Comparison of ENCODE assay signal across 16 cellular contexts in the genomic region with DNA sequence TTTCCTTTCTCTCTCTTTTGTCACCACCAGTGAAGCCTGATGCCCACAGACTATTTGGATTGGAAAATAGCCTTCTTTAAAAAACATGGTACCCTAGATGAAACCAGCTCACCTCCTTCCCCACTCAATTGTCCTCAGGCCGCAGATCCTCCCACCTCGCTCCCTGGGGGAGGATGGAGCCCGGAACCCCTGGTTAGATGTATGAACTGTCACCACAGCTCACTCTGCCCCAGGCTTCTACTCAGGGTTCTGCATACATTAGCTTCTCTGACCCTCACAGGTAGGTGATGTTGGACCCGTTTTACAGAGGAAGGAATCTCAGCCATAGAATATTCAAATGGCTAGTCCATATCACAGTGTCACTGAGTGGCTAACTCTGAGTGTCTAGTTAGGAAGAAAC. TPM values are rescaled to one million over a fixed set of nuclear protein-coding genes. Genes with fewer than 3 reads are reported as not detected.
A peak's percentile ranks its signal among the peaks of the same experiment; 100 is the strongest.
DNase-seq lines count a peak whose midpoint lies in the region; ATAC-seq and TF ChIP-seq lines count a peak whose summit lies in the region.
"Had no signal": no experiment of that assay in that cellular context is flagged by ENCODE, and none has a peak within 500 bp of the region (broad histone marks: within the 10 kb centered on the region; RNA-seq: fewer than 3 reads in every experiment).

No MANE protein-coding gene starts in this region.

- TF ChIP-seq CTCF in MM.1S (IDR thresholded peaks at IDR 0.05; ENCODE audit: low read length) (no peak), chondrocyte (IDR thresholded peaks at IDR 0.05) (no peak), suprapubic skin (IDR thresholded peaks at IDR 0.05) (no peak)

- H3K36me3 ChIP-seq in MM.1S (replicated peaks; ENCODE audit: insufficient read depth, low read length) (no peaks in the 10 kb centered on the region), muscle layer of duodenum (ENCODE audit: control insufficient read depth in 1 of 2, insufficient read depth in 2 of 2, low read length in 2 of 2) (no peaks in the 10 kb centered on the region), suprapubic skin (no peaks in the 10 kb centered on the region), Karpas-422 (ENCODE audit: insufficient read depth, low read length) (no peaks in the 10 kb centered on the region)
- H3K36me3 ChIP-seq: right lobe of liver had no signal

- H3K4me1 ChIP-seq in MM.1S (ENCODE audit: low read length) (peaks cover 38% of the 10 kb centered on the region), muscle layer of duodenum (ENCODE audit: control insufficient read depth in 1 of 2, insufficient read depth in 2 of 2, low read length in 2 of 2) (peaks cover 13 to 57% of the 10 kb centered on the region in 2 donors), suprapubic skin (peaks cover 69% of the 10 kb centered on the region), Karpas-422 (ENCODE audit: low read length) (no peaks in the 10 kb centered on the region)

- peaks cover 46% of the 10 kb centered on the region for H3F3A ChIP-seq in MM.1S (ENCODE audit: insufficient read depth, low read length)

- peak overlapping the region; percentile 91 for H3K4me2 ChIP-seq in MM.1S (ENCODE audit: low read depth, low read length)
- no peak overlapping the region for H3K4me2 ChIP-seq in Karpas-422 (ENCODE audit: low read depth, low read length, poor library complexity, severe bottlenecking)

- H3K27ac ChIP-seq in MM.1S (ENCODE audit: low read length) = peak overlapping the region; percentile 78; the same call in 1 of the 2 replicates
- H3K27ac ChIP-seq in muscle layer of duodenum (ENCODE audit: low read length) = peak overlapping the region; percentile 76
- peak overlapping the region; percentile 81 for H3K27ac ChIP-seq in suprapubic skin
- no peak overlapping the region for H3K27ac ChIP-seq in Karpas-422 (ENCODE audit: low read length)
- H3K27ac ChIP-seq: right lobe of liver, VCaP had no signal

- H2AFZ ChIP-seq in MM.1S (ENCODE audit: low read length) (no peak overlapping the region), Karpas-422 (ENCODE audit: low read length) (no peak overlapping the region; the same call in 1 of the 2 replicates)

- no peak for TF ChIP-seq POLR2A in suprapubic skin (IDR thresholded peaks at IDR 0.05)

- H3K79me2 ChIP-seq in MM.1S (ENCODE audit: low read length) (peaks cover 33% of the 10 kb centered on the region), Karpas-422 (ENCODE audit: low read length) (no peaks in the 10 kb centered on the region)

- DNase-seq in MM.1S = no peak
- no peak for DNase-seq in chondrocyte (ENCODE audit: low spot score)
- no peak for DNase-seq in suprapubic skin (ENCODE audit: low spot score in 2 of 2)
- DNase-seq in Karpas-422 = no peak
- DNase-seq in NAMALWA (ENCODE audit: low spot score) = no peak
- no peak for DNase-seq in putamen (ENCODE audit: low spot score)
- DNase-seq: activated CD8-positive, alpha-beta T cell treated with anti-CD3 and anti-CD28 coated beads for 36 hours; COR-L47; NCI-H1694 treated with DMSO at 0.1 percent for 48 hours; NCI-H510A treated with DMSO at 0.1 percent for 48 hours; right lobe of liver; stimulated activated CD4-positive, alpha-beta T cell treated with anti-CD3 and anti-CD28 coated beads, Interleukin-4, amount 100 ng/mL, for 4 hours had no signal

- H3K9ac ChIP-seq in MM.1S (ENCODE audit: low read length) (peak overlapping the region; percentile 63; the same call in 1 of the 2 replicates), Karpas-422 (ENCODE audit: low read length) (no peak overlapping the region)

- H3K4me1 Mint-ChIP-seq in chondrocyte (ENCODE audit: low read depth) = peaks cover 82% of the 10 kb centered on the region

- no peaks in the 10 kb centered on the region for H3K27me3 ChIP-seq in MM.1S (replicated peaks; ENCODE audit: insufficient read depth, low read length)
- no peaks in the 10 kb centered on the region for H3K27me3 ChIP-seq in muscle layer of duodenum (ENCODE audit: low read depth, low read length)
- H3K27me3 ChIP-seq in suprapubic skin = no peaks in the 10 kb centered on the region
- no peaks in the 10 kb centered on the region for H3K27me3 ChIP-seq in Karpas-422 (ENCODE audit: low read length)
- H3K27me3 ChIP-seq: right lobe of liver had no signal

- H3K9me2 ChIP-seq in MM.1S (replicated peaks; ENCODE audit: insufficient read depth, low read length) (no peaks in the 10 kb centered on the region), Karpas-422 (replicated peaks; ENCODE audit: insufficient read depth, low read length) (no peaks in the 10 kb centered on the region)

- H3K9me3 ChIP-seq in MM.1S (replicated peaks; ENCODE audit: insufficient read depth, low read length) = no peaks in the 10 kb centered on the region
- no peaks in the 10 kb centered on the region for H3K9me3 ChIP-seq in muscle layer of duodenum (ENCODE audit: control insufficient read depth in 1 of 2, low read length in 2 of 2)
- no peaks in the 10 kb centered on the region for H3K9me3 ChIP-seq in suprapubic skin
- no peaks in the 10 kb centered on the region for H3K9me3 ChIP-seq in Karpas-422 (ENCODE audit: low read length)
- H3K9me3 ChIP-seq: right lobe of liver had no signal

- H4K20me1 ChIP-seq in MM.1S (ENCODE audit: insufficient read depth, low read length) (no peaks in the 10 kb centered on the region), Karpas-422 (ENCODE audit: insufficient read depth, low read depth, low read length) (no peaks in the 10 kb centered on the region)

- peaks cover 10% of the 10 kb centered on the region for H3K36me3 Mint-ChIP-seq in chondrocyte (ENCODE audit: low read depth)

- no peak for TF ChIP-seq EP300 in suprapubic skin (IDR thresholded peaks at IDR 0.05)

- H3K4me3 Mint-ChIP-seq in chondrocyte (ENCODE audit: unreplicated experiment) = peak overlapping the region; percentile 97
- H3K4me3 Mint-ChIP-seq: activated CD8-positive, alpha-beta T cell treated with anti-CD3 and anti-CD28 coated beads for 36 hours; activated T-helper 1 cell treated with anti-CD3 and anti-CD28 coated beads, Interleukin-12 subunit alpha, Interleukin-12 subunit beta, Interleukin-2, Interleukin-4 antibody, amounts not matched to agents 30 ng/mL and 10 ng/mL and 1 ng/mL, durations not matched to agents 14 hours and 24 hours and 36 hours had no signal

- H3K4me3 ChIP-seq in MM.1S (ENCODE audit: low read length) (peak overlapping the region; percentile 74), muscle layer of duodenum (ENCODE audit: low read depth in 1 of 2, low read length in 2 of 2) (peak overlapping the region; percentile 67 to 87), suprapubic skin (peak overlapping the region; percentile 62), Karpas-422 (ENCODE audit: low read length) (no peak overlapping the region)

- peak overlapping the region; percentile 92 for H3K27ac Mint-ChIP-seq in chondrocyte (ENCODE audit: unreplicated experiment)
- H3K27ac Mint-ChIP-seq: activated CD8-positive, alpha-beta T cell treated with anti-CD3 and anti-CD28 coated beads for 36 hours; activated T-helper 1 cell treated with anti-CD3 and anti-CD28 coated beads, Interleukin-12 subunit alpha, Interleukin-12 subunit beta, Interleukin-2, Interleukin-4 antibody, amounts not matched to agents 30 ng/mL and 10 ng/mL and 1 ng/mL, durations not matched to agents 14 hours and 24 hours and 36 hours had no signal

- WGBS in suprapubic skin = 85% methylated on average over 4 of the region's 4 CpGs

- ATAC-seq in SK-N-SH treated with all-trans-retinoic acid at 6 μM for 48 hours = no peak
- ATAC-seq: activated CD8-positive, alpha-beta T cell treated with anti-CD3 and anti-CD28 coated beads for 36 hours had no signal

- no peaks in the 10 kb centered on the region for H3K27me3 Mint-ChIP-seq in chondrocyte (ENCODE audit: low read depth)

- H3K9me3 Mint-ChIP-seq in chondrocyte (ENCODE audit: low read depth) = no peaks in the 10 kb centered on the region
- H3K9me3 Mint-ChIP-seq: activated CD8-positive, alpha-beta T cell treated with anti-CD3 and anti-CD28 coated beads for 36 hours; activated T-helper 1 cell treated with anti-CD3 and anti-CD28 coated beads, Interleukin-12 subunit alpha, Interleukin-12 subunit beta, Interleukin-2, Interleukin-4 antibody, amounts not matched to agents 30 ng/mL and 10 ng/mL and 1 ng/mL, durations not matched to agents 14 hours and 24 hours and 36 hours had no signal

TF ChIP-seq in SK-N-SH treated with all-trans-retinoic acid at 6 μM for 48 hours, 23 proteins besides CTCF, POLR2A, EP300 and RAD21 (continues in another document):
- TF ChIP-seq OSR1 (CRISPR knock-in tag; IDR thresholded peaks at IDR 0.05) (no peak), SNAI2 (CRISPR knock-in tag; IDR thresholded peaks at IDR 0.05) (no peak), CSDC2 (CRISPR knock-in tag; IDR thresholded peaks at IDR 0.05) (no peak), TCF4 (CRISPR knock-in tag; IDR thresholded peaks at IDR 0.05; ENCODE audit: borderline replicate concordance) (no peak), ZFP30 (CRISPR knock-in tag; IDR thresholded peaks at IDR 0.05) (no peak), ESRRG (CRISPR knock-in tag; IDR thresholded peaks at IDR 0.05) (no peak)
- TF ChIP-seq, protein P1, sequence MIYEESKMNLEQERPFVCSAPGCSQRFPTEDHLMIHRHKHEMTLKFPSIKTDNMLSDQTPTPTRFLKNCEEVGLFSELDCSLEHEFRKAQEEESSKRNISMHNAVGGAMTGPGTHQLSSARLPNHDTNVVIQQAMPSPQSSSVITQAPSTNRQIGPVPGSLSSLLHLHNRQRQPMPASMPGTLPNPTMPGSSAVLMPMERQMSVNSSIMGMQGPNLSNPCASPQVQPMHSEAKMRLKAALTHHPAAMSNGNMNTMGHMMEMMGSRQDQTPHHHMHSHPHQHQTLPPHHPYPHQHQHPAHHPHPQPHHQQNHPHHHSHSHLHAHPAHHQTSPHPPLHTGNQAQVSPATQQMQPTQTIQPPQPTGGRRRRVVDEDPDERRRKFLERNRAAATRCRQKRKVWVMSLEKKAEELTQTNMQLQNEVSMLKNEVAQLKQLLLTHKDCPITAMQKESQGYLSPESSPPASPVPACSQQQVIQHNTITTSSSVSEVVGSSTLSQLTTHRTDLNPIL (CRISPR knock-in tag; IDR thresholded peaks at IDR 0.05; ENCODE audit: low read depth) = no peak
- TF ChIP-seq, protein P2, sequence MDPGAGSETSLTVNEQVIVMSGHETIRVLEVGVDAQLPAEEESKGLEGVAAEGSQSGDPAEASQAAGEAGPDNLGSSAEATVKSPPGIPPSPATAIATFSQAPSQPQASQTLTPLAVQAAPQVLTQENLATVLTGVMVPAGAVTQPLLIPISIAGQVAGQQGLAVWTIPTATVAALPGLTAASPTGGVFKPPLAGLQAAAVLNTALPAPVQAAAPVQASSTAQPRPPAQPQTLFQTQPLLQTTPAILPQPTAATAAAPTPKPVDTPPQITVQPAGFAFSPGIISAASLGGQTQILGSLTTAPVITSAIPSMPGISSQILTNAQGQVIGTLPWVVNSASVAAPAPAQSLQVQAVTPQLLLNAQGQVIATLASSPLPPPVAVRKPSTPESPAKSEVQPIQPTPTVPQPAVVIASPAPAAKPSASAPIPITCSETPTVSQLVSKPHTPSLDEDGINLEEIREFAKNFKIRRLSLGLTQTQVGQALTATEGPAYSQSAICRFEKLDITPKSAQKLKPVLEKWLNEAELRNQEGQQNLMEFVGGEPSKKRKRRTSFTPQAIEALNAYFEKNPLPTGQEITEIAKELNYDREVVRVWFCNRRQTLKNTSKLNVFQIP (CRISPR knock-in tag; IDR thresholded peaks at IDR 0.05; ENCODE audit: borderline replicate concordance, low read depth) = no peak

RNA-seq across cellular contexts. Expression of a gene that starts 1.8 kb away (rescaled TPM):
- total RNA-seq in chondrocyte (76.7 to 92.6 TPM (median 77.5 TPM) in 3 replicates), suprapubic skin (10 to 100 TPM in 2 of 4 donors, 1 to 10 TPM in 2; 4.1 to 17.3 (median 9.3) TPM)
- not detected in 2 replicates for total RNA-seq in Karpas-422 (2014; rRNA removed; shearing (Covaris generic); ENCODE audit: low replicate concordance)
- total RNA-seq: activated CD8-positive, alpha-beta T cell treated with anti-CD3 and anti-CD28 coated beads for 36 hours; activated T-helper 1 cell treated with anti-CD3 and anti-CD28 coated beads, Interleukin-12 subunit alpha, Interleukin-12 subunit beta, Interleukin-2, Interleukin-4 antibody, amounts not matched to agents 30 ng/mL and 10 ng/mL and 1 ng/mL, durations not matched to agents 14 hours and 24 hours and 36 hours had no signal
